ENCODE assay signal across 26 cellular contexts in genomic region chr7:115113776-115114175, GRCh38.
"Had no signal": no experiment of that assay in that cellular context is flagged by ENCODE, and none has a peak within 500 bp of the region (broad histone marks: within the 10 kb centered on the region; RNA-seq: fewer than 3 reads in every experiment).

No MANE protein-coding gene starts in this region.

- H3K4me3 ChIP-seq: colonic mucosa, dorsolateral prefrontal cortex, left ventricle myocardium inferior, right atrium auricular region, SK-N-MC, spleen, thoracic aorta, upper lobe of left lung, vagina had no signal

- H3K4me1 Mint-ChIP-seq: mesothelial cell of epicardium, naive B cell, nephron progenitor cell had no signal

- H3K4me1 ChIP-seq: colonic mucosa, foreskin keratinocyte, left ventricle myocardium inferior, right atrium auricular region, spleen, upper lobe of left lung, vagina had no signal

- H3K36me3 Mint-ChIP-seq: activated naive CD4-positive, alpha-beta T cell treated with anti-CD3 and anti-CD28 coated beads, Interleukin-2, amount 50 U/mL, for 72 hours; mesothelial cell of epicardium; naive B cell had no signal

- H3K9me3 Mint-ChIP-seq: activated CD8-positive, alpha-beta T cell treated with anti-CD3 and anti-CD28 coated beads for 36 hours; activated naive CD4-positive, alpha-beta T cell treated with anti-CD3 and anti-CD28 coated beads, Interleukin-2, amount 50 U/mL, for 72 hours; activated T-cell treated with anti-CD3 and anti-CD28 coated beads, Interleukin-2, amount 50 U/mL, for 72 hours; naive B cell; nephron progenitor cell had no signal

- DNase-seq: activated CD4-positive, alpha-beta T cell treated with anti-CD3 and anti-CD28 coated beads, Interleukin-2, amount 50 U/mL, for 1 hour; activated CD8-positive, alpha-beta T cell treated with anti-CD3 and anti-CD28 coated beads for 36 hours; activated naive CD4-positive, alpha-beta T cell; activated T-cell treated with anti-CD3 and anti-CD28 coated beads, Interleukin-2, amount 50 U/mL, for 72 hours; colonic mucosa; dorsolateral prefrontal cortex; effector memory CD4-positive, alpha-beta T cell; erythroblast; foreskin keratinocyte; left ventricle myocardium inferior; naive B cell; nephron progenitor cell; spleen; stimulated activated CD4-positive, alpha-beta T cell treated with anti-CD3 and anti-CD28 coated beads, Interleukin-2, amount 100 ng/mL, for 48 hours; stimulated activated naive CD8-positive, alpha-beta T cell treated with anti-CD3 and anti-CD28 coated beads, Interleukin-15, Interleukin-2, amounts not matched to agents 100 U/mL and 50 U/mL, for 24 hours; upper lobe of left lung had no signal

- FAIRE-seq: islet of Langerhans had no signal

- H3K27me3 ChIP-seq: colonic mucosa, foreskin keratinocyte, neutrophil, right atrium auricular region, spleen, upper lobe of left lung, vagina had no signal

- H3K4me3 Mint-ChIP-seq: activated CD8-positive, alpha-beta T cell treated with anti-CD3 and anti-CD28 coated beads for 36 hours; activated T-cell treated with anti-CD3 and anti-CD28 coated beads, Interleukin-2, amount 50 U/mL, for 72 hours; mesothelial cell of epicardium; naive B cell; nephron progenitor cell had no signal

- H3K36me3 ChIP-seq: colonic mucosa, left ventricle myocardium inferior, neutrophil, right atrium auricular region, spleen, thoracic aorta, upper lobe of left lung, vagina had no signal

- H3K9me3 ChIP-seq: colonic mucosa, left ventricle myocardium inferior, neutrophil, right atrium auricular region, spleen, thoracic aorta, upper lobe of left lung, vagina had no signal

- H3K27ac ChIP-seq: colonic mucosa, dorsolateral prefrontal cortex, foreskin keratinocyte, left ventricle myocardium inferior, neutrophil, right atrium auricular region, SK-N-MC, spleen, thoracic aorta, upper lobe of left lung, vagina, VCaP had no signal

- ATAC-seq: activated CD8-positive, alpha-beta T cell treated with anti-CD3 and anti-CD28 coated beads for 36 hours; activated naive CD4-positive, alpha-beta T cell treated with anti-CD3 and anti-CD28 coated beads, Interleukin-2, amount 50 U/mL, for 72 hours; activated T-cell treated with anti-CD3 and anti-CD28 coated beads, Interleukin-2, amount 50 U/mL, for 72 hours; foreskin keratinocyte; stimulated activated naive CD8-positive, alpha-beta T cell treated with anti-CD3 and anti-CD28 coated beads, Interleukin-15, Interleukin-2, amounts not matched to agents 100 U/mL and 50 U/mL, for 24 hours had no signal

- H3K27me3 Mint-ChIP-seq: progenitor cell of endocrine pancreas had no signal

- H3K27ac Mint-ChIP-seq: activated CD8-positive, alpha-beta T cell treated with anti-CD3 and anti-CD28 coated beads for 36 hours; activated naive CD4-positive, alpha-beta T cell treated with anti-CD3 and anti-CD28 coated beads, Interleukin-2, amount 50 U/mL, for 72 hours; activated T-cell treated with anti-CD3 and anti-CD28 coated beads, Interleukin-2, amount 50 U/mL, for 72 hours; mesothelial cell of epicardium; naive B cell; nephron progenitor cell; progenitor cell of endocrine pancreas had no signal
